Comparison of ENCODE assay signal across 11 cellular contexts in the genomic region with DNA sequence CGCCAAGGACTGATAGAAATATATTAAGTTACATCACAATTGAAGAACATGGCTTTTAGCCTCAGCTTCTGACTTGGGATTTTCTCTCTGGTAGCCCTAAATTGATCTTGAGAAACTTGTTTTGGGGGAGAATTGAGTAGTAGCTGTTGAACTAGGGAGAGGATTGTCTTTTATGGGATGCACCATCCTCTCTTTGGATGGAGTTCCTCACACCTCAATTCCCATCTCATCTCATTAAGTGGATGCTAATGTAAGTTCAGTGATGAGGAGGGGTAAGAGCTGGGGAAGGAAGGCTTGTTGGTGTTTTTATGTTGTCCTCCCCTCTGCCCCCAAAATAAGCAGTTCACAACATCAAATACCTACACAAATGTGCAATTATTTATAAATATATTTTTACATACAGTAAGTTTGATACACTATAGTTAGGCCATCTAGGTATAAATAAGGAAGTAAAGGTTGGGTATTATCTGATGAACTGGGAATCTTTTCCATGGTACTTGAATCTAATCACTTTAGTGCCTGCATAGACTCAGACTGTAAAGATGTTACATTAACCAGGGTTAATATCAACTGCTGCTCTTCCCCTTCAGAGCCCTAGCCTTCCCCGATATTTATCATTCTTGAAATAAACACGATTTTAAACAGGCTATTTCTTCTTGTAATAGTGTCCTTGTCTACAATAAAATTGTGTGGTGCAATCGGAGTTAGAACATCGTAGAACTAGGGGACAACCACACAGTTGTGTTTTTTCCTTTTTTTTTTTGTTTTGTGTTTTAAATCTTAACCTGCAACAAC. TPM values are rescaled to one million over a fixed set of nuclear protein-coding genes. Genes with fewer than 3 reads are reported as not detected.
DNase-seq lines count a peak whose midpoint lies in the region; ATAC-seq, FAIRE-seq and TF ChIP-seq lines count a peak whose summit lies in the region.
"Had no signal": no experiment of that assay in that cellular context is flagged by ENCODE, and none has a peak within 500 bp of the region (broad histone marks: within the 10 kb centered on the region; RNA-seq: fewer than 3 reads in every experiment).

No MANE protein-coding gene starts in this region.

- H3K4me3 Mint-ChIP-seq in astrocyte (ENCODE audit: unreplicated experiment): peak overlapping the region; percentile 100
- H3K4me3 Mint-ChIP-seq: stimulated activated effector memory CD8-positive, alpha-beta T cell treated with anti-CD3 and anti-CD28 coated beads, Interleukin-12 subunit alpha, Interleukin-12 subunit beta, amount 100 ng/mL, for 72 hours had no signal

- DNase-seq in EH (ENCODE audit: low read depth) (peak; percentile 15), astrocyte (ENCODE audit: low read depth) (no peak), smooth muscle cell (lab: John Stamatoyannopoulos, UW; ENCODE audit: unreplicated experiment) (no peak), COR-L47 (lab: John Stamatoyannopoulos, UW) (no peak), HuH-7.5 (ENCODE audit: low spot score) (no peak)
- DNase-seq: NCI-H1436, T1000 had no signal

- no peaks in the 10 kb centered on the region for H3K27me3 ChIP-seq in astrocyte (ENCODE audit: insufficient read depth, low read length)
- H3K27me3 ChIP-seq in iPS-15b (ENCODE audit: control insufficient read depth, insufficient read depth, low read length): no peaks in the 10 kb centered on the region
- no peaks in the 10 kb centered on the region for H3K27me3 ChIP-seq in smooth muscle cell (ENCODE audit: low read depth)

- H3K36me3 Mint-ChIP-seq in astrocyte (ENCODE audit: low read depth, unreplicated experiment): no peaks in the 10 kb centered on the region
- H3K36me3 Mint-ChIP-seq: stimulated activated effector memory CD8-positive, alpha-beta T cell treated with anti-CD3 and anti-CD28 coated beads, Interleukin-12 subunit alpha, Interleukin-12 subunit beta, amount 100 ng/mL, for 72 hours had no signal

- peaks cover 25% of the 10 kb centered on the region for H3F3A ChIP-seq in smooth muscle cell (ENCODE audit: low read depth)

- peaks cover 98% of the 10 kb centered on the region for H3K79me2 ChIP-seq in astrocyte (ENCODE audit: insufficient read depth, low read length)
- H3K79me2 ChIP-seq in smooth muscle cell (ENCODE audit: low read depth): peaks cover 99% of the 10 kb centered on the region

- H3K9me3 Mint-ChIP-seq in astrocyte (ENCODE audit: unreplicated experiment): no peaks in the 10 kb centered on the region
- H3K9me3 Mint-ChIP-seq: stimulated activated effector memory CD8-positive, alpha-beta T cell treated with anti-CD3 and anti-CD28 coated beads, Interleukin-12 subunit alpha, Interleukin-12 subunit beta, amount 100 ng/mL, for 72 hours had no signal

- H2AFZ ChIP-seq in astrocyte (ENCODE audit: low read depth, low read length) (no peak overlapping the region), smooth muscle cell (ENCODE audit: low read depth) (no peak overlapping the region)

- H3K9ac ChIP-seq in astrocyte (ENCODE audit: low read length) (peak overlapping the region; percentile 99), iPS-15b (ENCODE audit: low read depth, low read length) (peak overlapping the region; percentile 56), smooth muscle cell (ENCODE audit: low read depth) (peak overlapping the region; percentile 91)

- peak overlapping the region; percentile 99 for H3K4me3 ChIP-seq in astrocyte (ENCODE audit: insufficient read depth, low read depth, low read length)
- peak overlapping the region; percentile 87 for H3K4me3 ChIP-seq in iPS-15b (ENCODE audit: low read depth, low read length)
- H3K4me3 ChIP-seq in smooth muscle cell: peak overlapping the region; percentile 96

- H3K27me3 Mint-ChIP-seq in astrocyte (ENCODE audit: low read depth, unreplicated experiment): no peaks in the 10 kb centered on the region

- H3K4me2 ChIP-seq in astrocyte (ENCODE audit: low read length) (peak overlapping the region; percentile 86), smooth muscle cell (peak overlapping the region; percentile 96)

- H3K4me1 Mint-ChIP-seq in astrocyte (ENCODE audit: low read depth, unreplicated experiment): peaks cover 36% of the 10 kb centered on the region

- H4K20me1 ChIP-seq in astrocyte (ENCODE audit: insufficient read depth, low read length): peaks cover 54% of the 10 kb centered on the region
- peaks cover 89% of the 10 kb centered on the region for H4K20me1 ChIP-seq in smooth muscle cell (ENCODE audit: low read depth)

- H3K36me3 ChIP-seq in astrocyte (ENCODE audit: insufficient read depth, low read length): peaks cover under 1% of the 10 kb centered on the region
- peaks cover 14% of the 10 kb centered on the region for H3K36me3 ChIP-seq in iPS-15b (ENCODE audit: control insufficient read depth, insufficient read depth, low read length)
- no peaks in the 10 kb centered on the region for H3K36me3 ChIP-seq in smooth muscle cell (ENCODE audit: low read depth)

- ATAC-seq in GM18861 (IDR thresholded peaks at IDR 0.05; ENCODE audit: unreplicated experiment) (no peak), GM19452 (IDR thresholded peaks at IDR 0.05; ENCODE audit: unreplicated experiment) (no peak)
- ATAC-seq: stimulated activated effector memory CD8-positive, alpha-beta T cell treated with anti-CD3 and anti-CD28 coated beads, Interleukin-12 subunit alpha, Interleukin-12 subunit beta, amount 100 ng/mL, for 72 hours had no signal

- peak; percentile 5 for FAIRE-seq in astrocyte (lab: Jason Lieb, UNC)

- H3K9me3 ChIP-seq in astrocyte (ENCODE audit: insufficient read depth, low read depth, low read length) (no peaks in the 10 kb centered on the region), iPS-15b (ENCODE audit: control insufficient read depth, insufficient read depth, low read length) (no peaks in the 10 kb centered on the region), smooth muscle cell (replicated peaks; ENCODE audit: low read depth) (no peaks in the 10 kb centered on the region)

- 12% methylated on average over 5 of the region's 5 CpGs for WGBS in smooth muscle cell (ENCODE audit: low lambda C conversion rate)

- H3K4me1 ChIP-seq in astrocyte (ENCODE audit: insufficient read depth, low read length) (peaks cover 26% of the 10 kb centered on the region), iPS-15b (ENCODE audit: control insufficient read depth, insufficient read depth, low read length) (peaks cover 15% of the 10 kb centered on the region), smooth muscle cell (ENCODE audit: low read depth) (peaks cover 59% of the 10 kb centered on the region)

- H3K27ac ChIP-seq in astrocyte (ENCODE audit: low read depth, low read length) (peak overlapping the region; percentile 97), smooth muscle cell (ENCODE audit: low read depth) (peak overlapping the region; percentile 91)

- TF ChIP-seq CTCF in astrocyte (IDR thresholded peaks at IDR 0.05; ENCODE audit: insufficient read depth, low read depth, low read length) (no peak), smooth muscle cell (IDR thresholded peaks at IDR 0.05; ENCODE audit: borderline replicate concordance, insufficient read depth, poor library complexity, severe bottlenecking) (no peak)

- peak overlapping the region; percentile 64 for H3K27ac Mint-ChIP-seq in astrocyte (ENCODE audit: unreplicated experiment)
- H3K27ac Mint-ChIP-seq: stimulated activated effector memory CD8-positive, alpha-beta T cell treated with anti-CD3 and anti-CD28 coated beads, Interleukin-12 subunit alpha, Interleukin-12 subunit beta, amount 100 ng/mL, for 72 hours had no signal

RNA-seq across cellular contexts. Expression of gene GJA1, which starts 4.2 kb away (rescaled TPM):
- total RNA-seq in astrocyte: 433 and 443 TPM in 2 replicates
- 834 and 905 TPM in 2 replicates for total RNA-seq in smooth muscle cell
- 184 and 204 TPM in 2 replicates for polyA plus RNA-seq in smooth muscle cell
